24 cellular contexts compared by ENCODE assay signal in the genomic region with DNA sequence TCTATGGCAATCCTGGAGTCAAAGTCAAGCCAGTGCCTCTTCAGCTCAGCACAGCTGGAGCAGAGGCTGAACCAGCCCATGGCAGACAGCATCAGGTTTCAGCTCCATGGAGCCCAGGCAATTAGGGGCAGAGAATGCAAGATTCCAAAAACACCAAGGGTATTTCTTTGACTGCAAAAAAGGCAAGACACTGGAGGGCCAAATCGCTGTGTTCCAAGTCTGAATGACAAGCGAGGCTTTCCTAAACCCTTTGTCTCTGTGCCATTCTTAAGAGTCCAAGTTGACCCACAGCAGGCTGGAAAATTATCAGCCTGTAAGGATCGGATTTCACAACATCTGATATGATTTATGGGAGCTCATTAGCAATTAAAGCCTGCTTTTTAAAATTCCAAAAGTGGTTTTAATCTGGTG. TPM values are rescaled to one million over a fixed set of nuclear protein-coding genes. Genes with fewer than 3 reads are reported as not detected.
DNase-seq lines count a peak whose midpoint lies in the region; ATAC-seq and TF ChIP-seq lines count a peak whose summit lies in the region.
"Had no signal": no experiment of that assay in that cellular context is flagged by ENCODE, and none has a peak within 500 bp of the region (broad histone marks: within the 10 kb centered on the region; RNA-seq: fewer than 3 reads in every experiment).

No MANE protein-coding gene starts in this region.

- no peak overlapping the region for H3K9ac ChIP-seq in neuronal stem cell (ENCODE audit: low read depth, low read length, poor library complexity)

- H3K9me3 ChIP-seq in ectodermal cell (ENCODE audit: control insufficient read depth, low read length) (no peaks in the 10 kb centered on the region), neuronal stem cell (replicated peaks in 1 of 2; ENCODE audit: control insufficient read depth in 2 of 2, insufficient read depth in 1 of 2, low read depth in 1 of 2, low read length in 2 of 2) (no peaks in the 10 kb centered on the region), body of pancreas (no peaks in the 10 kb centered on the region)
- H3K9me3 ChIP-seq: upper lobe of right lung had no signal

- H4K91ac ChIP-seq in neuronal stem cell (ENCODE audit: low read depth, low read length, poor library complexity) = no peak overlapping the region

- H3K4me1 ChIP-seq in ectodermal cell (ENCODE audit: control insufficient read depth, insufficient read depth, low read length) (peaks cover 25% of the 10 kb centered on the region), neuronal stem cell (ENCODE audit: control insufficient read depth in 2 of 2, insufficient read depth in 1 of 2, low read depth in 1 of 2, low read length in 2 of 2) (peaks cover 18 to 24% of the 10 kb centered on the region in 2 donors), body of pancreas (no peaks in the 10 kb centered on the region)
- H3K4me1 ChIP-seq: upper lobe of right lung had no signal

- H3K27ac ChIP-seq in ectodermal cell (ENCODE audit: insufficient read depth, low read depth, low read length, poor library complexity, severe bottlenecking) = peak overlapping the region; percentile 55
- no peak overlapping the region for H3K27ac ChIP-seq in neuronal stem cell (replicated peaks; ENCODE audit: low read length)
- no peak overlapping the region for H3K27ac ChIP-seq in body of pancreas
- H3K27ac ChIP-seq: epithelial cell of prostate, upper lobe of right lung had no signal

- H3K4me3 ChIP-seq in ectodermal cell (ENCODE audit: insufficient read depth, low read depth, low read length) (no peak overlapping the region), neuronal stem cell (ENCODE audit: low read length in 2 of 2) (no peak overlapping the region), body of pancreas (no peak overlapping the region)
- H3K4me3 ChIP-seq: GM12878, upper lobe of right lung had no signal

- ATAC-seq in body of pancreas = no peak
- ATAC-seq: activated CD4-positive, alpha-beta T cell treated with anti-CD3 and anti-CD28 coated beads for 36 hours; GM12878; natural killer cell; upper lobe of right lung had no signal

- no peak for TF ChIP-seq POLR2A in body of pancreas (IDR thresholded peaks at IDR 0.05)

- no peak overlapping the region for H2BK15ac ChIP-seq in neuronal stem cell (ENCODE audit: low read length)

- no peak overlapping the region for H3K4ac ChIP-seq in neuronal stem cell (ENCODE audit: low read length)

- H3K23ac ChIP-seq in neuronal stem cell (ENCODE audit: low read depth, low read length, poor library complexity) = no peak overlapping the region

- H3K36me3 ChIP-seq in ectodermal cell (ENCODE audit: control insufficient read depth, insufficient read depth, low read length) = no peaks in the 10 kb centered on the region
- H3K36me3 ChIP-seq in neuronal stem cell (replicated peaks in 1 of 2; ENCODE audit: control insufficient read depth in 2 of 2, insufficient read depth in 2 of 2, low read length in 2 of 2) = no peaks in the 10 kb centered on the region
- no peaks in the 10 kb centered on the region for H3K36me3 ChIP-seq in body of pancreas (replicated peaks in 1 of 2; ENCODE audit: insufficient read depth in 1 of 2, low read depth in 2 of 2)
- H3K36me3 ChIP-seq: upper lobe of right lung had no signal

- H3K27me3 ChIP-seq in ectodermal cell (ENCODE audit: control insufficient read depth, insufficient read depth, low read length, poor library complexity, severe bottlenecking) (no peaks in the 10 kb centered on the region), neuronal stem cell (ENCODE audit: control insufficient read depth in 3 of 3, insufficient read depth in 3 of 3, low read depth in 1 of 3, low read length in 3 of 3) (no peaks in the 10 kb centered on the region), body of pancreas (no peaks in the 10 kb centered on the region)

- no peak overlapping the region for H3K18ac ChIP-seq in neuronal stem cell (ENCODE audit: low read length)

- H2AFZ ChIP-seq in neuronal stem cell (ENCODE audit: low read length) = peak overlapping the region; percentile 8

- intact Hi-C loops in body of pancreas (cut with DNase I) = no loop called here

- no peak overlapping the region for H3K4me2 ChIP-seq in neuronal stem cell (ENCODE audit: insufficient read depth, low read length, poor library complexity, severe bottlenecking)

- H2BK12ac ChIP-seq in neuronal stem cell (ENCODE audit: low read length) = no peak overlapping the region

- H3K79me1 ChIP-seq in neuronal stem cell (ENCODE audit: low read depth, low read length) = no peaks in the 10 kb centered on the region

- no peak overlapping the region for H2BK120ac ChIP-seq in neuronal stem cell (ENCODE audit: low read depth, low read length)

- WGBS in ectodermal cell, 2 experiments = 37 to 39% methylated on average over 3 of the region's 3 CpGs
- WGBS in neuronal stem cell (ENCODE audit: extremely low coverage in 2 of 2, insufficient read length in 2 of 2, insufficient replicate concordance in 1 of 2), 2 donors = no CpG with 5 or more reads among the region's 3 CpGs
- 30 to 52% methylated on average over 3 of the region's 3 CpGs for WGBS in body of pancreas, 2 donors

- H2BK5ac ChIP-seq in neuronal stem cell (ENCODE audit: low read length) = no peak overlapping the region

- no peak overlapping the region for H3K14ac ChIP-seq in neuronal stem cell (ENCODE audit: low read length)

- H2AK5ac ChIP-seq in neuronal stem cell (ENCODE audit: low read depth, low read length) = no peak overlapping the region

- H4K8ac ChIP-seq in neuronal stem cell (ENCODE audit: low read depth, low read length) = no peak overlapping the region

- DNase-seq in NCI-H345 (lab: John Stamatoyannopoulos, UW) = peak; percentile 37
- no peak for DNase-seq in NCI-H345 treated with DMSO at 0.1 percent for 48 hours (lab: John Stamatoyannopoulos, UW; ENCODE audit: unreplicated experiment)
- DNase-seq in NCI-H128 (lab: John Stamatoyannopoulos, UW; ENCODE audit: unreplicated experiment) = peak; percentile 10
- DNase-seq in neuronal stem cell (ENCODE audit: low spot score) = peak; percentile 61
- no peak for DNase-seq in LoVo (ENCODE audit: low spot score)
- DNase-seq in kidney glomerular epithelial cell (lab: John Stamatoyannopoulos, UW) = no peak
- DNase-seq in body of pancreas = no peak
- DNase-seq: activated CD4-positive, alpha-beta T cell treated with anti-CD3 and anti-CD28 coated beads for 36 hours; activated gamma-delta T cell treated with Interleukin-2 at 50 U/mL for 16 hours; aorta; CD4-positive, alpha-beta memory T cell; immature natural killer cell; mammary epithelial cell; natural killer cell; stimulated activated CD4-positive, alpha-beta T cell treated with anti-CD3 and anti-CD28 coated beads, Interleukin-15, amount 100 ng/mL, for 24 hours; stimulated activated naive CD4-positive, alpha-beta T cell treated with Interleukin-2 at 50 U/mL for 16 hours; upper lobe of right lung had no signal

- TF ChIP-seq CTCF in body of pancreas (IDR thresholded peaks at IDR 0.05) = no peak

RNA-seq across cellular contexts. Expression of gene TGM3, which starts 49.7 kb away (rescaled TPM):
- polyA plus RNA-seq in ectodermal cell (2013, experiment 1 of 4) = 0.37 TPM
- polyA plus RNA-seq in ectodermal cell (2013, experiment 2 of 4) = 0.14 TPM
- polyA plus RNA-seq in ectodermal cell (2013, experiment 3 of 4) = not detected
- 0.12 TPM for polyA plus RNA-seq in ectodermal cell (2013, experiment 4 of 4)
- 0.29 TPM for polyA plus RNA-seq in neuronal stem cell (2013, experiment 1 of 2)
- 0.19 TPM for polyA plus RNA-seq in neuronal stem cell (2013, experiment 2 of 2)
- total RNA-seq in body of pancreas = under 1 TPM in 1 of 2 donors, not detected in 1; 0.26 TPM
- total RNA-seq: activated CD4-positive, alpha-beta T cell treated with anti-CD3 and anti-CD28 coated beads for 36 hours; aorta; CD4-positive, alpha-beta memory T cell; GM12878; HT-29; M059J; mammary epithelial cell; natural killer cell; renal cortical epithelial cell; SK-MEL-5; upper lobe of right lung had no signal
- polyA plus RNA-seq: CD4-positive, alpha-beta memory T cell; GM12878; immature natural killer cell; mammary epithelial cell had no signal

Comparison
In these comparisons a context has a peak if more than half of its experiments do, and no peak if none do; other contexts are left out.
1. DNase-seq: peak in NCI-H345 (single experiment), NCI-H128 (single experiment) and neuronal stem cell (single experiment); none in NCI-H345 treated with DMSO at 0.1 percent for 48 hours (single experiment), LoVo (single experiment), kidney glomerular epithelial cell (single experiment) and body of pancreas (0 of 4).